ENCODE assay signal across 13 cellular contexts in genomic region chr12:124413401-124413800, GRCh38.
DNase-seq lines count a peak whose midpoint lies in the region; TF ChIP-seq lines count a peak whose summit lies in the region.
"Had no signal": no experiment of that assay in that cellular context is flagged by ENCODE, and none has a peak within 500 bp of the region (broad histone marks: within the 10 kb centered on the region; RNA-seq: fewer than 3 reads in every experiment).

No MANE protein-coding gene starts in this region.

- intact Hi-C loops in activated T-helper 2 cell treated with anti-CD3 and anti-CD28 coated beads, Interferon-gamma antibody, Interleukin-2, Interleukin-4, amounts not matched to agents 10 μg/mL and 5 μg/mL and 100 μg/mL, durations not matched to agents 14 hours and 24 hours and 36 hours (cut with micrococcal nuclease) = no loop called here

- peaks cover 15 to 21% of the 10 kb centered on the region in 2 experiments for H3K4me1 Mint-ChIP-seq in H9
- H3K4me1 Mint-ChIP-seq in activated T-helper 2 cell treated with anti-CD3 and anti-CD28 coated beads, Interferon-gamma antibody, Interleukin-2, Interleukin-4, amounts not matched to agents 10 μg/mL and 5 μg/mL and 100 μg/mL, durations not matched to agents 14 hours and 24 hours and 36 hours (ENCODE audit: low read depth) = peaks cover 1% of the 10 kb centered on the region

- H3K14ac ChIP-seq in H9 (ENCODE audit: insufficient read depth, low read length) = no peak overlapping the region

- H3K79me2 ChIP-seq in H9 (ENCODE audit: insufficient read depth, low read length) (no peaks in the 10 kb centered on the region), GM23248 (ENCODE audit: insufficient read depth) (peaks cover 83% of the 10 kb centered on the region)

- peaks cover 6 to 40% (median 26%) of the 10 kb centered on the region in 3 experiments; a peak in 6 of 7 replicates for H3K36me3 Mint-ChIP-seq in H9 (ENCODE audit: insufficient read depth in 1 of 3, low read depth in 3 of 3)
- H3K36me3 Mint-ChIP-seq in activated T-helper 2 cell treated with anti-CD3 and anti-CD28 coated beads, Interferon-gamma antibody, Interleukin-2, Interleukin-4, amounts not matched to agents 10 μg/mL and 5 μg/mL and 100 μg/mL, durations not matched to agents 14 hours and 24 hours and 36 hours (ENCODE audit: low read depth) = peaks cover 9% of the 10 kb centered on the region

- H2BK15ac ChIP-seq in H9 (ENCODE audit: low read depth, low read length) = no peak overlapping the region

- H4K5ac ChIP-seq in H9 (ENCODE audit: insufficient read length, low read depth, low read length) = no peak overlapping the region

- H3K23me2 ChIP-seq in H9 (ENCODE audit: insufficient read length, low read depth, low read length, poor library complexity, severe bottlenecking) = no peaks in the 10 kb centered on the region

- no peaks in the 10 kb centered on the region for H3K79me1 ChIP-seq in H9 (ENCODE audit: insufficient read depth, low read depth, low read length, poor library complexity, severe bottlenecking)

- H3K23ac ChIP-seq in H9 (ENCODE audit: insufficient read length, low read depth, low read length) = no peak overlapping the region

- H4K8ac ChIP-seq in H9 (replicated peaks; ENCODE audit: insufficient read length, low read depth, low read length) = no peak overlapping the region

- no peak for TF ChIP-seq CTCF in H9 (conservative IDR thresholded peaks at IDR 0.05)

- H2BK20ac ChIP-seq in H9 (ENCODE audit: low read depth, low read length, poor library complexity, severe bottlenecking) = no peak overlapping the region

- H3K4me2 ChIP-seq in H9 (ENCODE audit: insufficient read depth, insufficient read length, low read length) = no peak overlapping the region
- H3K4me2 ChIP-seq in GM23248 (ENCODE audit: unreplicated experiment) = no peak overlapping the region
- H3K4me2 ChIP-seq: hepatocyte had no signal

- whole genome bisulfite sequencing in H9 (ENCODE audit: extremely low coverage, insufficient read length, low lambda C conversion rate) = no CpG with 5 or more reads among the region's 15 CpGs
- 64 to 71% methylated on average over 14 to 15 of the region's 15 CpGs for WGBS in GM23248 (ENCODE audit: low coverage in 1 of 2, low lambda C conversion rate in 2 of 2, missing lambda C conversion rate in 2 of 2), 2 experiments

- H3K36me3 ChIP-seq in GM23248 (ENCODE audit: low read depth) = no peaks in the 10 kb centered on the region

- no peak overlapping the region for H4K91ac ChIP-seq in H9 (ENCODE audit: insufficient read length, low read depth, low read length)

- in situ Hi-C loops in GM23248 (cut with MboI) = no loop called here

- H2BK120ac ChIP-seq in H9 (ENCODE audit: low read depth, low read length, poor library complexity, severe bottlenecking) = no peak overlapping the region

- peak overlapping the region in 2 of 3 experiments; percentile 65 to 79; a peak in 3 of 7 replicates for H3K27ac Mint-ChIP-seq in H9
- H3K27ac Mint-ChIP-seq in activated T-helper 2 cell treated with anti-CD3 and anti-CD28 coated beads, Interferon-gamma antibody, Interleukin-2, Interleukin-4, amounts not matched to agents 10 μg/mL and 5 μg/mL and 100 μg/mL, durations not matched to agents 14 hours and 24 hours and 36 hours = no peak overlapping the region

- H3K18ac ChIP-seq in H9 (ENCODE audit: insufficient read length, low read depth, low read length) = no peak overlapping the region

- no peak overlapping the region for H3K9ac ChIP-seq in H9 (ENCODE audit: extremely low read depth, insufficient read length, low read length)
- no peak overlapping the region for H3K9ac ChIP-seq in GM23248

- no peak overlapping the region for H2AK5ac ChIP-seq in H9 (ENCODE audit: insufficient read length, low read length)

- DNase-seq in H9 (no peak), caudate nucleus (lab: John Stamatoyannopoulos, UW) (peak in 49 of 61 donors; percentile 10 to 69 (median 45)), substantia nigra (lab: John Stamatoyannopoulos, UW) (peak in 39 of 49 donors; percentile 18 to 85 (median 56)), GM23248 (no peak), glomerular visceral epithelial cell (ENCODE audit: extremely low spot score) (no peak), AG20443 (ENCODE audit: low spot score) (no peak)
- DNase-seq in activated T-helper 2 cell treated with anti-CD3 and anti-CD28 coated beads, Interferon-gamma antibody, Interleukin-2, Interleukin-4, amounts not matched to agents 10 μg/mL and 5 μg/mL and 100 μg/mL, durations not matched to agents 14 hours and 24 hours and 36 hours (ENCODE audit: low spot score) = no peak
- DNase-seq: activated gamma-delta T cell treated with Interleukin-2 at 50 U/mL for 16 hours; central memory CD4-positive, alpha-beta T cell; SJCRH30 had no signal

- H3K4me1 ChIP-seq in H9 (ENCODE audit: insufficient read depth, low read length) (no peaks in the 10 kb centered on the region), GM23248 (ENCODE audit: insufficient read depth) (peaks cover 28% of the 10 kb centered on the region)
- H3K4me1 ChIP-seq: SJCRH30 had no signal

- H3K27me3 ChIP-seq in H9 (ENCODE audit: insufficient read depth, low read length) = no peaks in the 10 kb centered on the region
- H3K27me3 ChIP-seq in layer of hippocampus (ENCODE audit: control insufficient read depth, insufficient read depth, low read length) = no peaks in the 10 kb centered on the region
- H3K27me3 ChIP-seq in GM23248 (replicated peaks; ENCODE audit: insufficient read depth) = no peaks in the 10 kb centered on the region
- H3K27me3 ChIP-seq: hepatocyte, neutrophil, SJCRH30 had no signal

- no peak overlapping the region for H3K56ac ChIP-seq in H9 (ENCODE audit: insufficient read length, low read depth, low read length)

- 0 out of 2 replicates have a peak, but pooled peaks cover 5% of the 10 kb centered on the region for H3F3A ChIP-seq in GM23248 (ENCODE audit: insufficient read depth)

- H3K9me3 Mint-ChIP-seq in H9 = no peaks in the 10 kb centered on the region
- no peaks in the 10 kb centered on the region for H3K9me3 Mint-ChIP-seq in activated T-helper 2 cell treated with anti-CD3 and anti-CD28 coated beads, Interferon-gamma antibody, Interleukin-2, Interleukin-4, amounts not matched to agents 10 μg/mL and 5 μg/mL and 100 μg/mL, durations not matched to agents 14 hours and 24 hours and 36 hours

- no peak overlapping the region for H2BK5ac ChIP-seq in H9 (ENCODE audit: insufficient read length, low read length)

- H3K9me2 ChIP-seq in GM23248 (ENCODE audit: insufficient read depth) = no peaks in the 10 kb centered on the region

- H2AFZ ChIP-seq in H9 (ENCODE audit: low read length) (no peak overlapping the region), GM23248 (no peak overlapping the region)
- H2AFZ ChIP-seq: hepatocyte had no signal

- H3K9me3 ChIP-seq in H9 (ENCODE audit: control insufficient read depth, low read depth, low read length) = no peaks in the 10 kb centered on the region
- no peaks in the 10 kb centered on the region for H3K9me3 ChIP-seq in GM23248 (ENCODE audit: low read depth)
- H3K9me3 ChIP-seq: neutrophil, SJCRH30 had no signal

- no peak overlapping the region for H3K4me3 ChIP-seq in GM23248
- H3K4me3 ChIP-seq: hepatocyte, SJCRH30 had no signal

- no peak overlapping the region for H2BK12ac ChIP-seq in H9 (ENCODE audit: insufficient read length, low read depth, low read length)

- no peak overlapping the region for H3K4ac ChIP-seq in H9 (ENCODE audit: low read depth, low read length)

- H3K27me3 Mint-ChIP-seq in H9 (ENCODE audit: low read depth) = no peaks in the 10 kb centered on the region
- no peaks in the 10 kb centered on the region for H3K27me3 Mint-ChIP-seq in activated T-helper 2 cell treated with anti-CD3 and anti-CD28 coated beads, Interferon-gamma antibody, Interleukin-2, Interleukin-4, amounts not matched to agents 10 μg/mL and 5 μg/mL and 100 μg/mL, durations not matched to agents 14 hours and 24 hours and 36 hours (ENCODE audit: low read depth)

- no peak overlapping the region for H3T11ph ChIP-seq in H9 (ENCODE audit: low read length)

- H3K4me3 Mint-ChIP-seq in H9 = no peak overlapping the region
- no peak overlapping the region for H3K4me3 Mint-ChIP-seq in activated T-helper 2 cell treated with anti-CD3 and anti-CD28 coated beads, Interferon-gamma antibody, Interleukin-2, Interleukin-4, amounts not matched to agents 10 μg/mL and 5 μg/mL and 100 μg/mL, durations not matched to agents 14 hours and 24 hours and 36 hours (ENCODE audit: low read depth)

- H3K27ac ChIP-seq in H9 (ENCODE audit: insufficient read length, low read depth, low read length) = no peak overlapping the region
- peak overlapping the region; percentile 6 for H3K27ac ChIP-seq in caudate nucleus (ENCODE audit: low read depth, low read length)
- H3K27ac ChIP-seq in layer of hippocampus (ENCODE audit: low read depth, low read length) = peak overlapping the region; percentile 22
- peak overlapping the region; percentile 71 for H3K27ac ChIP-seq in substantia nigra (ENCODE audit: low read depth, low read length, poor library complexity, severe bottlenecking)
- H3K27ac ChIP-seq in GM23248 = no peak overlapping the region
- H3K27ac ChIP-seq: hepatocyte, neutrophil, SJCRH30 had no signal

- H4K20me1 ChIP-seq in H9 (ENCODE audit: control insufficient read depth, insufficient read depth, insufficient read length) = no peaks in the 10 kb centered on the region
- H4K20me1 ChIP-seq in GM23248 (ENCODE audit: insufficient read depth) = no peaks in the 10 kb centered on the region

Comparison
In these comparisons a context has a peak if more than half of its experiments do, and no peak if none do; other contexts are left out.
1. DNase-seq: peak in caudate nucleus (49 of 61) and substantia nigra (39 of 49); none in H9 (single experiment), GM23248 (single experiment), glomerular visceral epithelial cell (single experiment), activated T-helper 2 cell treated with anti-CD3 and anti-CD28 coated beads, Interferon-gamma antibody, Interleukin-2, Interleukin-4, amounts not matched to agents 10 μg/mL and 5 μg/mL and 100 μg/mL, durations not matched to agents 14 hours and 24 hours and 36 hours (single experiment) and AG20443 (single experiment).
2. H3K27ac ChIP-seq: peak in caudate nucleus (single experiment), layer of hippocampus (single experiment) and substantia nigra (single experiment); none in H9 (single experiment) and GM23248 (single experiment).